ENCODE assay signal across 9 cellular contexts in genomic region chr14:100214768-100215079, GRCh38. TPM values are rescaled to one million over a fixed set of nuclear protein-coding genes. Genes with fewer than 3 reads are reported as not detected.
A peak's percentile ranks its signal among the peaks of the same experiment; 100 is the strongest.
DNase-seq lines count a peak whose midpoint lies in the region; ATAC-seq and TF ChIP-seq lines count a peak whose summit lies in the region.
"Had no signal": no experiment of that assay in that cellular context is flagged by ENCODE, and none has a peak within 500 bp of the region (broad histone marks: within the 10 kb centered on the region; RNA-seq: fewer than 3 reads in every experiment).

No MANE protein-coding gene starts in this region.

- H3K27me3 ChIP-seq in layer of hippocampus (ENCODE audit: control insufficient read depth, insufficient read depth, low read length): no peaks in the 10 kb centered on the region
- H3K27me3 ChIP-seq in thoracic aorta (replicated peaks; ENCODE audit: insufficient read depth): no peaks in the 10 kb centered on the region

- H3K36me3 ChIP-seq in thoracic aorta: no peaks in the 10 kb centered on the region

- H3K9me3 ChIP-seq in thoracic aorta: no peaks in the 10 kb centered on the region

- no peak for DNase-seq in activated T-cell treated with anti-CD3 and anti-CD28 coated beads, Interleukin-2, amount 50 U/mL, for 24 hours
- no peak for DNase-seq in activated T-cell treated with anti-CD3 and anti-CD28 coated beads for 4 hours
- DNase-seq in thoracic aorta (ENCODE audit: low spot score): no peak
- DNase-seq in stimulated activated CD4-positive, alpha-beta T cell treated with anti-CD3 and anti-CD28 coated beads, Interleukin-2, amount 100 ng/mL, for 24 hours: no peak
- DNase-seq in OCI-M2 (lab: John Stamatoyannopoulos, UW; ENCODE audit: unreplicated experiment): no peak

- no peaks in the 10 kb centered on the region for H3K27me3 Mint-ChIP-seq in activated T-cell treated with anti-CD3 and anti-CD28 coated beads, Interleukin-2, amount 50 U/mL, for 24 hours
- no peaks in the 10 kb centered on the region for H3K27me3 Mint-ChIP-seq in activated T-helper 17 cell treated with anti-CD3 and anti-CD28 coated beads, Interleukin-2, amount 50 U/mL, for 72 hours

- no peaks in the 10 kb centered on the region for H3K9me3 Mint-ChIP-seq in activated T-cell treated with anti-CD3 and anti-CD28 coated beads, Interleukin-2, amount 50 U/mL, for 24 hours
- no peaks in the 10 kb centered on the region for H3K9me3 Mint-ChIP-seq in activated T-helper 17 cell treated with anti-CD3 and anti-CD28 coated beads, Interleukin-2, amount 50 U/mL, for 72 hours

- peaks cover 4% of the 10 kb centered on the region for H3K36me3 Mint-ChIP-seq in activated T-cell treated with anti-CD3 and anti-CD28 coated beads, Interleukin-2, amount 50 U/mL, for 24 hours (ENCODE audit: low read depth)
- no peaks in the 10 kb centered on the region for H3K36me3 Mint-ChIP-seq in activated T-helper 17 cell treated with anti-CD3 and anti-CD28 coated beads, Interleukin-2, amount 50 U/mL, for 72 hours (ENCODE audit: low read depth)

- peak overlapping the region; percentile 92 for H3K4me3 ChIP-seq in thoracic aorta

- TF ChIP-seq CTCF in thoracic aorta (IDR thresholded peaks at IDR 0.05): no peak

- peak overlapping the region; percentile 93 for H3K27ac Mint-ChIP-seq in activated T-cell treated with anti-CD3 and anti-CD28 coated beads, Interleukin-2, amount 50 U/mL, for 24 hours
- peak overlapping the region; percentile 93 for H3K27ac Mint-ChIP-seq in activated T-helper 17 cell treated with anti-CD3 and anti-CD28 coated beads, Interleukin-2, amount 50 U/mL, for 72 hours

- ATAC-seq in activated T-helper 17 cell treated with anti-CD3 and anti-CD28 coated beads, Interleukin-2, amount 50 U/mL, for 72 hours (replicated peaks): no peak
- no peak for ATAC-seq in thoracic aorta (ENCODE audit: insufficient number of reproducible peaks, low FRiP score, low read depth)
- ATAC-seq in GM21367 (IDR thresholded peaks at IDR 0.05; ENCODE audit: unreplicated experiment): no peak

- H3K4me1 ChIP-seq in thoracic aorta (ENCODE audit: control insufficient read depth in 1 of 2, low read depth in 2 of 2): peaks cover 5 to 11% of the 10 kb centered on the region in 2 donors

- peak overlapping the region; percentile 84 for H3K4me3 Mint-ChIP-seq in activated T-cell treated with anti-CD3 and anti-CD28 coated beads, Interleukin-2, amount 50 U/mL, for 24 hours
- peak overlapping the region; percentile 79 for H3K4me3 Mint-ChIP-seq in activated T-helper 17 cell treated with anti-CD3 and anti-CD28 coated beads, Interleukin-2, amount 50 U/mL, for 72 hours

- peak overlapping the region; percentile 82 for H3K27ac ChIP-seq in layer of hippocampus (ENCODE audit: low read depth, low read length)
- peak overlapping the region; percentile 94 to 96 for H3K27ac ChIP-seq in thoracic aorta

- H3K4me1 Mint-ChIP-seq in activated T-cell treated with anti-CD3 and anti-CD28 coated beads, Interleukin-2, amount 50 U/mL, for 24 hours (ENCODE audit: low read depth): peaks cover 29% of the 10 kb centered on the region
- peaks cover 10% of the 10 kb centered on the region for H3K4me1 Mint-ChIP-seq in activated T-helper 17 cell treated with anti-CD3 and anti-CD28 coated beads, Interleukin-2, amount 50 U/mL, for 72 hours

RNA-seq across cellular contexts. Expression of gene YY1, which starts 24.2 kb away (rescaled TPM):
- total RNA-seq in activated T-helper 17 cell treated with anti-CD3 and anti-CD28 coated beads, Interleukin-2, amount 50 U/mL, for 72 hours: 10 to 100 TPM; 63.8 to 77.0 TPM
- total RNA-seq in thoracic aorta: 10 to 100 TPM; 42.8 to 52.3 TPM

RNA-seq across cellular contexts. Expression of gene DEGS2, which starts 55.3 kb away (rescaled TPM):
- 1 to 10 TPM in 1 of 2 donors, under 1 TPM in 1; 0.30 to 8.3 TPM for total RNA-seq in activated T-helper 17 cell treated with anti-CD3 and anti-CD28 coated beads, Interleukin-2, amount 50 U/mL, for 72 hours
- total RNA-seq in thoracic aorta: under 1 TPM in 1 of 2 donors, not detected in 1; 0.28 TPM
- total RNA-seq: RPMI7951 had no signal
